Comparison of ENCODE assay signal across 23 cellular contexts in genomic region chr15:50312636-50313035, GRCh38. TPM values are rescaled to one million over a fixed set of nuclear protein-coding genes. Genes with fewer than 3 reads are reported as not detected.
DNase-seq lines count a peak whose midpoint lies in the region; ATAC-seq, FAIRE-seq and TF ChIP-seq lines count a peak whose summit lies in the region.
"Had no signal": no experiment of that assay in that cellular context is flagged by ENCODE, and none has a peak within 500 bp of the region (broad histone marks: within the 10 kb centered on the region; RNA-seq: fewer than 3 reads in every experiment).

No MANE protein-coding gene starts in this region.

- peaks cover 12% of the 10 kb centered on the region for H3K4me1 Mint-ChIP-seq in activated T-helper 17 cell treated with anti-CD3 and anti-CD28 coated beads, Interleukin-2, amount 50 U/mL, for 72 hours
- peaks cover 11% of the 10 kb centered on the region for H3K4me1 Mint-ChIP-seq in activated CD4-positive, alpha-beta T cell treated with anti-CD3 and anti-CD28 coated beads for 36 hours
- H3K4me1 Mint-ChIP-seq: GM23338, H9 had no signal

- peaks cover 4% of the 10 kb centered on the region for H3K9me3 Mint-ChIP-seq in activated T-helper 17 cell treated with anti-CD3 and anti-CD28 coated beads, Interleukin-2, amount 50 U/mL, for 72 hours
- peaks cover 9% of the 10 kb centered on the region for H3K9me3 Mint-ChIP-seq in activated CD4-positive, alpha-beta T cell treated with anti-CD3 and anti-CD28 coated beads for 36 hours (ENCODE audit: low read depth)

- H3K27ac Mint-ChIP-seq in activated T-helper 17 cell treated with anti-CD3 and anti-CD28 coated beads, Interleukin-2, amount 50 U/mL, for 72 hours, result no peak overlapping the region
- H3K27ac Mint-ChIP-seq in activated CD4-positive, alpha-beta T cell treated with anti-CD3 and anti-CD28 coated beads for 36 hours, result no peak overlapping the region
- H3K27ac Mint-ChIP-seq: GM23338, H9 had no signal

- intact Hi-C loops in activated CD4-positive, alpha-beta T cell treated with anti-CD3 and anti-CD28 coated beads for 36 hours (cut with DNase I, micrococcal nuclease), result loop anchor here (10.0 kb wide), 5 partner anchors 168 to 1078 kb away; no protein-coding TSS in a partner anchor

- peaks cover 23% of the 10 kb centered on the region for H3K36me3 Mint-ChIP-seq in activated T-helper 17 cell treated with anti-CD3 and anti-CD28 coated beads, Interleukin-2, amount 50 U/mL, for 72 hours (ENCODE audit: low read depth)
- H3K36me3 Mint-ChIP-seq in activated CD4-positive, alpha-beta T cell treated with anti-CD3 and anti-CD28 coated beads for 36 hours (ENCODE audit: low read depth), result peaks cover 20% of the 10 kb centered on the region

- POLR2A ChIA-PET in activated CD4-positive, alpha-beta T cell treated with anti-CD3 and anti-CD28 coated beads for 36 hours (lab: Charles Lee), result no interaction called here

- CTCF ChIA-PET in activated CD4-positive, alpha-beta T cell treated with anti-CD3 and anti-CD28 coated beads for 36 hours (lab: Charles Lee), result interaction anchor here (0.9 to 1.3 kb wide), 2 partner anchors 93 to 168 kb away, joined by 3 to 6 read pairs; no protein-coding TSS in a partner anchor

- FAIRE-seq in GM12891 (lab: Jason Lieb, UNC), result no peak

- ATAC-seq in HG02870 (IDR thresholded peaks at IDR 0.05; ENCODE audit: unreplicated experiment) (peak; percentile 62), GM18858 (IDR thresholded peaks at IDR 0.05; ENCODE audit: unreplicated experiment) (no peak), GM18861 (IDR thresholded peaks at IDR 0.05; ENCODE audit: unreplicated experiment) (no peak), GM19023 (IDR thresholded peaks at IDR 0.05; ENCODE audit: unreplicated experiment) (no peak)
- peak; percentile 34 for ATAC-seq in activated T-helper 17 cell treated with anti-CD3 and anti-CD28 coated beads, Interleukin-2, amount 50 U/mL, for 72 hours (replicated peaks)
- ATAC-seq in activated CD4-positive, alpha-beta T cell treated with anti-CD3 and anti-CD28 coated beads for 36 hours, result no peak
- ATAC-seq: GM23338, HCT116 had no signal

- H3K27me3 Mint-ChIP-seq in activated T-helper 17 cell treated with anti-CD3 and anti-CD28 coated beads, Interleukin-2, amount 50 U/mL, for 72 hours, result no peaks in the 10 kb centered on the region
- H3K27me3 Mint-ChIP-seq in activated CD4-positive, alpha-beta T cell treated with anti-CD3 and anti-CD28 coated beads for 36 hours, result no peaks in the 10 kb centered on the region
- H3K27me3 Mint-ChIP-seq: CD4-positive, alpha-beta memory T cell had no signal

- no peak for DNase-seq in GM12891 (ENCODE audit: insufficient read length, low spot score)
- no peak for DNase-seq in activated CD4-positive, alpha-beta T cell treated with anti-CD3 and anti-CD28 coated beads for 36 hours
- DNase-seq: 8988T; C1 segment of cervical spinal cord; Calu3; CD4-positive, alpha-beta memory T cell; COR-L47; DMS53; DMS79 treated with DMSO at 0.1 percent for 48 hours; GF-D8; H9 had no signal

- TF ChIP-seq POLR2A in GM12891 (IDR thresholded peaks at IDR 0.05; ENCODE audit: low read depth, low read length), result no peak

- H3K4me3 Mint-ChIP-seq in activated T-helper 17 cell treated with anti-CD3 and anti-CD28 coated beads, Interleukin-2, amount 50 U/mL, for 72 hours, result no peak overlapping the region
- H3K4me3 Mint-ChIP-seq in activated CD4-positive, alpha-beta T cell treated with anti-CD3 and anti-CD28 coated beads for 36 hours, result no peak overlapping the region
- H3K4me3 Mint-ChIP-seq: CD4-positive, alpha-beta memory T cell; GM23338; H9 had no signal

TF ChIP-seq in GM12891, 5 proteins besides CTCF, POLR2A, EP300 and RAD21:
- no peak for TF ChIP-seq PAX5 (IDR thresholded peaks at IDR 0.05; ENCODE audit: insufficient read depth, low read length, severe bottlenecking)
- peak; percentile 21; the same call in 1 of the 2 replicates for TF ChIP-seq SPI1 (IDR thresholded peaks at IDR 0.05; ENCODE audit: low read depth, low read length)

RNA-seq across cellular contexts. Expression of gene GABPB1, which starts 42.4 kb away (rescaled TPM):
- 15.4 TPM for polyA plus RNA-seq in GM12891 (2012; ENCODE audit: low read depth, missing spikeins)
- total RNA-seq in activated T-helper 17 cell treated with anti-CD3 and anti-CD28 coated beads, Interleukin-2, amount 50 U/mL, for 72 hours, result 10 to 100 TPM; 30.9 to 31.2 TPM
- total RNA-seq in activated CD4-positive, alpha-beta T cell treated with anti-CD3 and anti-CD28 coated beads for 36 hours, result 10 to 100 TPM; 46.3 to 53.4 TPM

RNA-seq across cellular contexts. Expression of gene HDC, which starts 47.1 kb away (rescaled TPM):
- polyA plus RNA-seq in GM12891 (2012; ENCODE audit: low read depth, missing spikeins), result 0.12 TPM
- total RNA-seq in activated T-helper 17 cell treated with anti-CD3 and anti-CD28 coated beads, Interleukin-2, amount 50 U/mL, for 72 hours, result 1 to 10 TPM in 1 of 2 donors, not detected in 1; 1.2 TPM
- total RNA-seq in activated CD4-positive, alpha-beta T cell treated with anti-CD3 and anti-CD28 coated beads for 36 hours, result under 1 TPM; 0.18 to 0.32 TPM
- total RNA-seq: A673; Calu3; CD4-positive, alpha-beta memory T cell; Daoy; G401; GM23338; H4; H9 had no signal
- polyA plus RNA-seq: BJ, GM23338 had no signal

Comparison
In these comparisons a context has a peak if more than half of its experiments do, and no peak if none do; other contexts are left out.
1. ATAC-seq: peak in HG02870 (single experiment) and activated T-helper 17 cell treated with anti-CD3 and anti-CD28 coated beads, Interleukin-2, amount 50 U/mL, for 72 hours (single experiment); none in GM18858 (single experiment), GM18861 (single experiment), activated CD4-positive, alpha-beta T cell treated with anti-CD3 and anti-CD28 coated beads for 36 hours (single experiment) and GM19023 (single experiment).